Comparison of ENCODE assay signal across 9 cellular contexts in genomic region chr15:54803139-54803808, GRCh38.
A peak's percentile ranks its signal among the peaks of the same experiment; 100 is the strongest.
DNase-seq lines count a peak whose midpoint lies in the region; ATAC-seq, FAIRE-seq and TF ChIP-seq lines count a peak whose summit lies in the region.
"Had no signal": no experiment of that assay in that cellular context is flagged by ENCODE, and none has a peak within 500 bp of the region (broad histone marks: within the 10 kb centered on the region; RNA-seq: fewer than 3 reads in every experiment).

No MANE protein-coding gene starts in this region.

- ATAC-seq in GM18868 (IDR thresholded peaks at IDR 0.05; ENCODE audit: unreplicated experiment) (peak; percentile 83), HG03045 (IDR thresholded peaks at IDR 0.05; ENCODE audit: unreplicated experiment) (peak; percentile 55)

- no peak overlapping the region for H3K27ac ChIP-seq in OCI-LY7 (ENCODE audit: low read depth, low read length, poor library complexity, severe bottlenecking)
- H3K27ac ChIP-seq: SJCRH30 had no signal

- no peak overlapping the region for H3K4me3 ChIP-seq in OCI-LY7 (ENCODE audit: low read depth, low read length, poor library complexity, severe bottlenecking)
- H3K4me3 ChIP-seq: SJCRH30 had no signal

- no peak for FAIRE-seq in H54 (lab: Jason Lieb, UNC)

- H3K9me2 ChIP-seq in OCI-LY7 (ENCODE audit: insufficient read depth, low read length): no peaks in the 10 kb centered on the region; the same call in 1 of the 2 replicates

- no peaks in the 10 kb centered on the region for H4K20me1 ChIP-seq in OCI-LY7 (ENCODE audit: insufficient read depth, low read length)

- H3K36me3 ChIP-seq in OCI-LY7 (ENCODE audit: insufficient read depth, low read length): no peaks in the 10 kb centered on the region
- H3K36me3 ChIP-seq: SJCRH30 had no signal

- no TSS peak for BruUV-seq in OCI-LY7 (replicated peaks; lab: Mats Ljungman, UMichigan)

- DNase-seq in OCI-LY7 (ENCODE audit: low spot score): peak; percentile 9
- peak; percentile 62 for DNase-seq in myocyte (ENCODE audit: low read depth)
- DNase-seq in DMS153 (lab: John Stamatoyannopoulos, UW): no peak
- no peak for DNase-seq in stimulated activated naive CD4-positive, alpha-beta T cell treated with Interleukin-2 at 50 U/mL for 16 hours (lab: John Stamatoyannopoulos, UW)
- DNase-seq in amniotic stem cell (lab: John Stamatoyannopoulos, UW): no peak
- DNase-seq in H54 (ENCODE audit: insufficient read length, low spot score): no peak

- intact Hi-C loops in OCI-LY7 (cut with micrococcal nuclease; ENCODE audit: unreplicated experiment): no loop called here

- no peak for TF ChIP-seq CTCF in OCI-LY7 (conservative IDR thresholded peaks at IDR 0.05; ENCODE audit: low read length)

- H3K4me2 ChIP-seq in OCI-LY7 (ENCODE audit: low read length): 0 out of 2 replicates have a peak overlapping the region, but pooled peaks have one; percentile 4

- H3K9me3 ChIP-seq in OCI-LY7 (ENCODE audit: low read length): no peaks in the 10 kb centered on the region
- H3K9me3 ChIP-seq: SJCRH30 had no signal

- CTCF ChIA-PET in OCI-LY7 (lab: Charles Lee; ENCODE audit: unreplicated experiment): no interaction called here

- POLR2A ChIA-PET in OCI-LY7 (lab: Charles Lee): interaction anchor here (0.6 to 0.7 kb wide), 2 partner anchors 10 to 659 kb away, joined by 3 read pairs; no protein-coding TSS in a partner anchor

- H3K79me2 ChIP-seq in OCI-LY7 (ENCODE audit: insufficient read depth, low read depth, low read length): no peaks in the 10 kb centered on the region

- TF ChIP-seq POLR2A in H54 (IDR thresholded peaks at IDR 0.05; ENCODE audit: low read depth, low read length): no peak

- peaks cover 3% of the 10 kb centered on the region for H3K4me1 ChIP-seq in OCI-LY7 (ENCODE audit: insufficient read depth, low read length, poor library complexity, severe bottlenecking)

- no peak overlapping the region for H2AFZ ChIP-seq in OCI-LY7 (ENCODE audit: low read length)

Comparison
In these comparisons a context has a peak if more than half of its experiments do, and no peak if none do; other contexts are left out.
1. DNase-seq: peak in OCI-LY7 (single experiment) and myocyte (single experiment); none in DMS153 (single experiment), stimulated activated naive CD4-positive, alpha-beta T cell treated with Interleukin-2 at 50 U/mL for 16 hours (single experiment), amniotic stem cell (single experiment) and H54 (single experiment).